In genomic region chr16:51556694-51557327, GRCh38 we compare ENCODE assay signal across 13 cellular contexts.
DNase-seq lines count a peak whose midpoint lies in the region; ATAC-seq and TF ChIP-seq lines count a peak whose summit lies in the region.
"Had no signal": no experiment of that assay in that cellular context is flagged by ENCODE, and none has a peak within 500 bp of the region (broad histone marks: within the 10 kb centered on the region; RNA-seq: fewer than 3 reads in every experiment).

No MANE protein-coding gene starts in this region.

- no peaks in the 10 kb centered on the region for H3K9me3 Mint-ChIP-seq in MCF 10A (ENCODE audit: unreplicated experiment)
- H3K9me3 Mint-ChIP-seq: mesothelial cell of epicardium had no signal

- peak overlapping the region in 1 of 3 donors; percentile 23 for H3K4me3 ChIP-seq in breast epithelium
- peak overlapping the region in 1 of 2 donors; percentile 24 for H3K4me3 ChIP-seq in vagina

- no peaks in the 10 kb centered on the region for H3K4me1 ChIP-seq in breast epithelium
- H3K4me1 ChIP-seq in vagina = no peaks in the 10 kb centered on the region

- H3K27me3 Mint-ChIP-seq in MCF 10A (ENCODE audit: insufficient read depth, unreplicated experiment) = no peaks in the 10 kb centered on the region
- H3K27me3 Mint-ChIP-seq: activated naive CD8-positive, alpha-beta T cell treated with anti-CD3 and anti-CD28 coated beads, Interleukin-2, amount 10 ng/mL, durations not matched to agents 7 days and 5 days; B cell had no signal

- H3K36me3 Mint-ChIP-seq in MCF 10A (ENCODE audit: insufficient read depth, unreplicated experiment) = no peaks in the 10 kb centered on the region
- H3K36me3 Mint-ChIP-seq: activated naive CD8-positive, alpha-beta T cell treated with anti-CD3 and anti-CD28 coated beads, Interleukin-2, amount 10 ng/mL, durations not matched to agents 7 days and 5 days; mesothelial cell of epicardium; stimulated activated naive B cell treated with anti-CD40 and anti-IgM and Interleukin-4, amounts not matched to agents 10 μg/mL and 1 μg/mL and 100 μg/mL, for 72 hours had no signal

- H3K4me1 Mint-ChIP-seq in MCF 10A (ENCODE audit: insufficient read depth, unreplicated experiment) = peaks cover 36% of the 10 kb centered on the region
- H3K4me1 Mint-ChIP-seq: activated naive CD8-positive, alpha-beta T cell treated with anti-CD3 and anti-CD28 coated beads, Interleukin-2, amount 10 ng/mL, durations not matched to agents 7 days and 5 days; B cell; stimulated activated naive B cell treated with anti-CD40 and anti-IgM and Interleukin-4, amounts not matched to agents 10 μg/mL and 1 μg/mL and 100 μg/mL, for 72 hours had no signal

- intact Hi-C loops in MCF 10A (cut with micrococcal nuclease) (no loop called here), breast epithelium (cut with DNase I; ENCODE audit: low total_unique reads) (no loop called here), vagina (cut with DNase I) (no loop called here)

- peak overlapping the region; percentile 64 for H3K4me3 Mint-ChIP-seq in MCF 10A (ENCODE audit: unreplicated experiment)
- H3K4me3 Mint-ChIP-seq: activated naive CD8-positive, alpha-beta T cell treated with anti-CD3 and anti-CD28 coated beads, Interleukin-2, amount 10 ng/mL, durations not matched to agents 7 days and 5 days; B cell; mesothelial cell of epicardium; stimulated activated naive B cell treated with anti-CD40 and anti-IgM and Interleukin-4, amounts not matched to agents 10 μg/mL and 1 μg/mL and 100 μg/mL, for 72 hours had no signal

- TF ChIP-seq CTCF in MCF 10A (IDR thresholded peaks at IDR 0.05; ENCODE audit: unreplicated experiment) = no peak
- TF ChIP-seq CTCF in breast epithelium (IDR thresholded peaks at IDR 0.05) = no peak
- no peak for TF ChIP-seq CTCF in vagina (IDR thresholded peaks at IDR 0.05)

- BruUV-seq in MCF 10A (replicated peaks; lab: Mats Ljungman, UMichigan) = TSS peak; percentile 91

- POLR2A ChIA-PET in MCF 10A (lab: Yijun Ruan, JAX) = interaction anchor here (0.6 to 2.3 kb wide), 11 partner anchors 13 to 688 kb away, joined by 3 to 12 read pairs (median 4); no protein-coding TSS in a partner anchor

- no peak for ATAC-seq in GM21360 (IDR thresholded peaks at IDR 0.05; ENCODE audit: unreplicated experiment)
- ATAC-seq: stimulated activated naive B cell treated with anti-CD40 and anti-IgM and Interleukin-4, amounts not matched to agents 10 μg/mL and 1 μg/mL and 100 μg/mL, for 72 hours had no signal

- H3K27ac ChIP-seq in breast epithelium (peak overlapping the region in 1 of 2 donors; percentile 35), vagina (peak overlapping the region; percentile 67)

- H3K9me3 ChIP-seq in breast epithelium = no peaks in the 10 kb centered on the region
- H3K9me3 ChIP-seq in vagina = no peaks in the 10 kb centered on the region

- CTCF ChIA-PET in MCF 10A (lab: Yijun Ruan, JAX) = interaction anchor here (0.5 to 1.7 kb wide), 8 partner anchors 12 to 228 kb away, joined by 3 to 8 read pairs (median 4); no protein-coding TSS in a partner anchor

- peak; percentile 92 for DNase-seq in MCF 10A (ENCODE audit: unreplicated experiment)
- no peak for DNase-seq in breast epithelium (ENCODE audit: low spot score in 2 of 2)
- peak; percentile 63 for DNase-seq in amniotic stem cell (lab: John Stamatoyannopoulos, UW)
- peak; percentile 70 for DNase-seq in glomerular visceral epithelial cell (ENCODE audit: extremely low spot score)
- no peak for DNase-seq in vagina (ENCODE audit: extremely low spot score in 2 of 2)
- no peak for DNase-seq in activated T-cell treated with anti-CD3 and anti-CD28 coated beads for 4 hours
- DNase-seq in activated CD4-positive, alpha-beta T cell treated with anti-CD3 and anti-CD28 coated beads for 48 hours = no peak
- DNase-seq: activated naive CD8-positive, alpha-beta T cell treated with anti-CD3 and anti-CD28 coated beads, Interleukin-2, amount 10 ng/mL, durations not matched to agents 7 days and 5 days; stimulated activated CD4-positive, alpha-beta T cell treated with anti-CD3 and anti-CD28 coated beads, Interleukin-15, amount 100 ng/mL, for 24 hours; stimulated activated naive B cell treated with anti-CD40 and anti-IgM and Interleukin-4, amounts not matched to agents 10 μg/mL and 1 μg/mL and 100 μg/mL, for 72 hours had no signal

- H3K27me3 ChIP-seq in breast epithelium (no peaks in the 10 kb centered on the region), vagina (no peaks in the 10 kb centered on the region)

- peak overlapping the region; percentile 25 for H3K27ac Mint-ChIP-seq in MCF 10A (ENCODE audit: low read depth, unreplicated experiment)
- H3K27ac Mint-ChIP-seq: activated naive CD8-positive, alpha-beta T cell treated with anti-CD3 and anti-CD28 coated beads, Interleukin-2, amount 10 ng/mL, durations not matched to agents 7 days and 5 days; B cell; mesothelial cell of epicardium; stimulated activated naive B cell treated with anti-CD40 and anti-IgM and Interleukin-4, amounts not matched to agents 10 μg/mL and 1 μg/mL and 100 μg/mL, for 72 hours had no signal

- TF ChIP-seq POLR2A in breast epithelium (IDR thresholded peaks at IDR 0.05) = no peak
- TF ChIP-seq POLR2A in vagina (IDR thresholded peaks at IDR 0.05) = no peak

- H3K36me3 ChIP-seq in breast epithelium (no peaks in the 10 kb centered on the region), vagina (no peaks in the 10 kb centered on the region)

Comparison
In these comparisons a context has a peak if more than half of its experiments do, and no peak if none do; other contexts are left out.
1. DNase-seq: peak in MCF 10A (single experiment), amniotic stem cell (single experiment) and glomerular visceral epithelial cell (single experiment); none in breast epithelium (0 of 2), vagina (0 of 2), activated T-cell treated with anti-CD3 and anti-CD28 coated beads for 4 hours (single experiment) and activated CD4-positive, alpha-beta T cell treated with anti-CD3 and anti-CD28 coated beads for 48 hours (single experiment).